In genomic region chr10:118564652-118565051, GRCh38 we compare ENCODE assay signal across 10 cellular contexts. TPM values are rescaled to one million over a fixed set of nuclear protein-coding genes. Genes with fewer than 3 reads are reported as not detected.
DNase-seq lines count a peak whose midpoint lies in the region; ATAC-seq, FAIRE-seq and TF ChIP-seq lines count a peak whose summit lies in the region.
"Had no signal": no experiment of that assay in that cellular context is flagged by ENCODE, and none has a peak within 500 bp of the region (broad histone marks: within the 10 kb centered on the region; RNA-seq: fewer than 3 reads in every experiment).

No MANE protein-coding gene starts in this region.

- FAIRE-seq in K562 (lab: Jason Lieb, UNC): peak; percentile 44

- no peaks in the 10 kb centered on the region for H4K20me1 ChIP-seq in K562 (replicated peaks; ENCODE audit: control insufficient read depth, insufficient read depth, low read length)

- POLR2A ChIA-PET in BJ (lab: Charles Lee) (no interaction called here), K562 (lab: Yijun Ruan, JAX) (interaction anchor here (0.8 kb wide), 1 partner anchor 158 kb away, joined by 3 read pairs; no protein-coding TSS in a partner anchor)

- H3K27ac ChIP-seq in K562 (ENCODE audit: extremely low read depth, low read depth, low read length) (no peak overlapping the region), lower lobe of right lung (no peak overlapping the region)

- H3K36me3 ChIP-seq in BJ (ENCODE audit: control insufficient read depth, insufficient read depth, low read length): no peaks in the 10 kb centered on the region
- no peaks in the 10 kb centered on the region for H3K36me3 ChIP-seq in K562 (ENCODE audit: control insufficient read depth, insufficient read depth, low read length)
- H3K36me3 ChIP-seq in kidney epithelial cell (ENCODE audit: control insufficient read depth, insufficient read depth, low read length): no peaks in the 10 kb centered on the region
- H3K36me3 ChIP-seq in lower lobe of right lung: no peaks in the 10 kb centered on the region

- no peak overlapping the region for H3K4me3 ChIP-seq in BJ (ENCODE audit: low read depth, low read length)
- no peak overlapping the region for H3K4me3 ChIP-seq in K562
- H3K4me3 ChIP-seq in kidney epithelial cell (ENCODE audit: low read depth, low read length): no peak overlapping the region
- no peak overlapping the region for H3K4me3 ChIP-seq in lower lobe of right lung

- no peaks in the 10 kb centered on the region; a peak in 1 of 5 replicates for H3K4me1 ChIP-seq in K562 (replicated peaks in 1 of 2; ENCODE audit: control insufficient read depth in 2 of 2, insufficient read depth in 2 of 2, low read length in 2 of 2)
- H3K4me1 ChIP-seq in lower lobe of right lung: no peaks in the 10 kb centered on the region

- CTCF ChIA-PET in BJ (lab: Yijun Ruan, JAX): interaction anchor here (1.2 to 1.3 kb wide), 2 partner anchors 156 to 161 kb away, joined by 3 to 8 read pairs; no protein-coding TSS in a partner anchor
- CTCF ChIA-PET in K562 (lab: Yijun Ruan, JAX; ENCODE audit: low intra/inter-chr PET ratio): interaction anchor here (1.1 kb wide), 1 partner anchor 237 kb away, joined by 4 read pairs; no protein-coding TSS in a partner anchor

- ATAC-seq in K562: peak; percentile 69; the same call in 2 of the 3 replicates
- ATAC-seq in HG03442 (IDR thresholded peaks at IDR 0.05; ENCODE audit: unreplicated experiment): no peak
- no peak for ATAC-seq in HG03565 (IDR thresholded peaks at IDR 0.05; ENCODE audit: unreplicated experiment)
- no peak for ATAC-seq in lower lobe of right lung

- H3K27me3 ChIP-seq in BJ (ENCODE audit: control insufficient read depth, insufficient read depth, low read length): peaks cover 5% of the 10 kb centered on the region
- H3K27me3 ChIP-seq in K562 (ENCODE audit: control insufficient read depth in 2 of 2, insufficient read depth in 2 of 2, low read length in 2 of 2): peaks cover 0 to 15% of the 10 kb centered on the region in 2 experiments; a peak in 3 of 5 replicates
- peaks cover 10% of the 10 kb centered on the region for H3K27me3 ChIP-seq in kidney epithelial cell (ENCODE audit: control insufficient read depth, insufficient read depth, low read length)
- no peaks in the 10 kb centered on the region for H3K27me3 ChIP-seq in lower lobe of right lung (ENCODE audit: low read depth)

- peak; percentile 32 to 59 for TF ChIP-seq RAD21 in K562 (CRISPR knock-in tag; conservative IDR thresholded peaks at IDR 0.05 in 1 of 2, IDR thresholded peaks at IDR 0.05 in 1 of 2)

- H2AFZ ChIP-seq in K562 (ENCODE audit: low read depth, low read length): no peak overlapping the region

- in situ Hi-C loops in K562 (cut with MboI): loop anchor here (5.0 kb wide), 2 partner anchors 148 to 243 kb away; no protein-coding TSS in a partner anchor

- TF ChIP-seq POLR2A in K562 (conservative IDR thresholded peaks at IDR 0.05): no peak

- 0% methylated on average over 4 of the region's 6 CpGs for WGBS in K562 (ENCODE audit: insufficient coverage, low coverage, missing lambda C conversion rate)

- no peaks in the 10 kb centered on the region for H3K79me2 ChIP-seq in K562 (ENCODE audit: control insufficient read depth, insufficient read depth, low read length)

- no peak for TF ChIP-seq EP300 in K562 (IDR thresholded peaks at IDR 0.05; ENCODE audit: low read length)

- no TSS peak for BruUV-seq in K562 (replicated peaks; lab: Mats Ljungman, UMichigan)

- H3K9me3 ChIP-seq in K562 (replicated peaks; ENCODE audit: control insufficient read depth, insufficient read depth, low read depth, low read length): no peaks in the 10 kb centered on the region
- no peaks in the 10 kb centered on the region for H3K9me3 ChIP-seq in lower lobe of right lung

- intact Hi-C loops in K562 (cut with micrococcal nuclease) (loop anchor here (5.0 kb wide), 1 partner anchor 288 kb away; no protein-coding TSS in a partner anchor), lower lobe of right lung (cut with DNase I) (no loop called here)

- TF ChIP-seq CTCF in BJ (IDR thresholded peaks at IDR 0.05; ENCODE audit: insufficient read depth, low read depth, low read length) (0 out of 2 replicates have a peak, but pooled peaks have one; percentile 20), K562 (IDR thresholded peaks at IDR 0.05 in 2 of 3, conservative IDR thresholded peaks at IDR 0.05 in 1 of 3; ENCODE audit: insufficient read depth in 2 of 3, low read depth in 1 of 3, low read length in 3 of 3) (peak; percentile 46 to 60 (median 53); a peak in 5 of 6 replicates), kidney epithelial cell (IDR thresholded peaks at IDR 0.05; ENCODE audit: insufficient read depth, low read length, poor library complexity, severe bottlenecking) (peak; percentile 22), GM10266 (IDR thresholded peaks at IDR 0.05; ENCODE audit: control insufficient read depth, insufficient read depth, low read depth, missing control alignments) (no peak), lower lobe of right lung (IDR thresholded peaks at IDR 0.05) (no peak)

- no peak overlapping the region for H3K4me2 ChIP-seq in K562 (ENCODE audit: insufficient read depth, low read length)

- DNase-seq in BJ (ENCODE audit: low read depth): no peak
- peak; percentile 23 for DNase-seq in HuH-7 (ENCODE audit: low spot score)
- DNase-seq in K562 (ENCODE audit: extremely low read depth in 1 of 4, low spot score in 3 of 4): peak in 2 of 4 experiments; percentile 22
- DNase-seq in kidney epithelial cell (ENCODE audit: low read depth): no peak
- DNase-seq in GM10266 (ENCODE audit: extremely low spot score): no peak
- no peak for DNase-seq in lower lobe of right lung
- DNase-seq: activated T-cell treated with anti-CD3 and anti-CD28 coated beads, Interleukin-2, amount 50 U/mL, for 48 hours had no signal

- H3K9ac ChIP-seq in K562 (ENCODE audit: insufficient read depth in 1 of 2, low read depth in 2 of 2, low read length in 2 of 2): no peak overlapping the region

- H3K9me1 ChIP-seq in K562 (ENCODE audit: control insufficient read depth, insufficient read depth, low read length): no peaks in the 10 kb centered on the region

TF ChIP-seq in K562, 482 proteins besides CTCF, POLR2A, EP300 and RAD21 (continues in another document):
- TF ChIP-seq ZNF830 (CRISPR knock-in tag; IDR thresholded peaks at IDR 0.05) (no peak), BCOR (IDR thresholded peaks at IDR 0.05) (no peak), MLLT1 (IDR thresholded peaks at IDR 0.05) (no peak), ZNF764 (CRISPR knock-in tag; IDR thresholded peaks at IDR 0.05; ENCODE audit: low read depth) (no peak), ZNF175 (CRISPR knock-in tag; IDR thresholded peaks at IDR 0.05; ENCODE audit: low read depth) (no peak), ZNF347 (CRISPR knock-in tag; IDR thresholded peaks at IDR 0.05; ENCODE audit: low read depth) (no peak), IFI16 (CRISPR knock-in tag; IDR thresholded peaks at IDR 0.05) (no peak), ELF1 (tag; IDR thresholded peaks at IDR 0.05) (no peak), PURB (CRISPR knock-in tag; IDR thresholded peaks at IDR 0.05; ENCODE audit: low read depth) (no peak), ZBTB8A (IDR thresholded peaks at IDR 0.05; ENCODE audit: partially characterized antibody) (no peak), TRIM25 (IDR thresholded peaks at IDR 0.05; ENCODE audit: borderline replicate concordance) (no peak)

RNA-seq across cellular contexts. Expression of gene PRLHR, which starts 30.8 kb away (rescaled TPM):
- polyA plus RNA-seq in BJ (2011; rRNA removed) (not detected in 2 replicates), K562 (2011; rRNA removed) (not detected in 2 replicates), K562 (2014; fragmentation: Illumina TruSeq; extraction: Trizol) (not detected in 2 replicates), K562 (2014; fragmentation: Nextera tagmentation; extraction: Ambion mirVana) (not detected), K562 (2014; rRNA removed) (not detected in 2 replicates)
- not detected in 2 replicates for polyA minus RNA-seq in BJ (2011; rRNA and poly(A)+ RNA removed)
- total RNA-seq in K562 (2011; cell fraction: chromatin; rRNA removed; ENCODE audit: low replicate concordance): not detected in 2 replicates
- total RNA-seq in K562 (2011; cell fraction: nucleolus; rRNA removed): not detected in 2 replicates
- total RNA-seq in K562 (2011; cell fraction: nucleoplasm; rRNA removed): not detected in 2 replicates
- total RNA-seq in K562 (2014; rRNA removed) (not detected in 2 replicates), K562 (2014; rRNA removed; fragmentation: Illumina TruSeq; extraction: Trizol) (not detected in 2 replicates), K562 (2015; rRNA removed; fragmentation: Illumina TruSeq; extraction: Trizol) (not detected in 2 replicates), K562 (2021) (not detected in 2 replicates), kidney epithelial cell (not detected in 2 replicates), lower lobe of right lung (not detected)
- not detected in 2 replicates for polyA plus RNA-seq in K562 (2011; cell fraction: cytosol; rRNA removed)
- not detected in 2 replicates for polyA plus RNA-seq in K562 (2011; cell fraction: nucleus; rRNA removed)
- polyA plus RNA-seq in K562 (2012): not detected in 2 replicates
- polyA minus RNA-seq in K562 (2011; rRNA and poly(A)+ RNA removed): not detected in 2 replicates
- polyA minus RNA-seq in K562 (2011; cell fraction: cytosol; rRNA and poly(A)+ RNA removed): not detected in 2 replicates
- not detected in 2 replicates for polyA minus RNA-seq in K562 (2011; cell fraction: nucleus; rRNA and poly(A)+ RNA removed)
- polyA plus RNA-seq: IgD-negative memory B cell had no signal

Comparison
In these comparisons a context has a peak if more than half of its experiments do, and no peak if none do; other contexts are left out.
1. CTCF ChIP-seq: peak in BJ (single experiment), K562 (3 of 3) and kidney epithelial cell (single experiment); none in GM10266 (single experiment) and lower lobe of right lung (single experiment).